8 cellular contexts compared by ENCODE assay signal in genomic region chr14:105473033-105473676, GRCh38. TPM values are rescaled to one million over a fixed set of nuclear protein-coding genes. Genes with fewer than 3 reads are reported as not detected.
A peak's percentile ranks its signal among the peaks of the same experiment; 100 is the strongest.
DNase-seq lines count a peak whose midpoint lies in the region; ATAC-seq and TF ChIP-seq lines count a peak whose summit lies in the region.

No MANE protein-coding gene starts in this region.

- TF ChIP-seq CTCF in stomach (IDR thresholded peaks at IDR 0.05) (no peak), foreskin fibroblast (IDR thresholded peaks at IDR 0.05; ENCODE audit: low read depth, low read length) (no peak)

- 10 to 22% (median 14%) methylated on average over 2 to 7 of the region's 7 CpGs for WGBS in stomach, 5 donors

- peak overlapping the region; percentile 37 for H3K4me3 ChIP-seq in iPS-18a (ENCODE audit: low read length)
- peak overlapping the region; percentile 61 to 86 (median 79) for H3K4me3 ChIP-seq in stomach
- no peak overlapping the region for H3K4me3 ChIP-seq in foreskin fibroblast (ENCODE audit: low read depth in 1 of 2, low read length in 2 of 2)

- H3K9me3 ChIP-seq in iPS-18a (ENCODE audit: control insufficient read depth, low read depth, low read length) (no peaks in the 10 kb centered on the region), stomach (no peaks in the 10 kb centered on the region)

- no peak for TF ChIP-seq EP300 in stomach (IDR thresholded peaks at IDR 0.05)

- TF ChIP-seq POLR2A in stomach (IDR thresholded peaks at IDR 0.05): no peak

- no peak for ATAC-seq in left lobe of liver

- H3K9ac ChIP-seq in iPS-18a (ENCODE audit: low read length): no peak overlapping the region

- H3K27ac ChIP-seq in iPS-18a (ENCODE audit: low read length) (no peak overlapping the region), stomach (peak overlapping the region; percentile 67 to 90 (median 77))

- H3K4me1 ChIP-seq in iPS-18a (ENCODE audit: control insufficient read depth, low read depth, low read length): peaks cover 7% of the 10 kb centered on the region
- H3K4me1 ChIP-seq in stomach: peaks cover 65 to 94% (median 86%) of the 10 kb centered on the region in 4 donors

- H3K27me3 ChIP-seq in iPS-18a (ENCODE audit: control insufficient read depth, insufficient read depth, low read length): peaks cover 35% of the 10 kb centered on the region
- H3K27me3 ChIP-seq in stomach: peaks cover 0 to 49% (median 4%) of the 10 kb centered on the region in 3 donors

- DNase-seq in NCI-H1436 (lab: John Stamatoyannopoulos, UW) (peak; percentile 37), NCI-H1436 treated with DMSO at 0.1 percent for 48 hours (lab: John Stamatoyannopoulos, UW) (no peak), RPMI7951 (ENCODE audit: low read depth) (peak; percentile 26), stomach (no peak), Ammon's horn (ENCODE audit: low spot score) (no peak), left lobe of liver (ENCODE audit: low spot score) (no peak), foreskin fibroblast (no peak)

- H3K36me3 ChIP-seq in iPS-18a (ENCODE audit: control insufficient read depth, low read depth, low read length) (peaks cover 10% of the 10 kb centered on the region), stomach (peaks cover 5 to 30% (median 20%) of the 10 kb centered on the region in 4 donors)

- intact Hi-C loops in stomach (cut with DNase I; ENCODE audit: low total_unique reads): no loop called here

RNA-seq across cellular contexts. Expression of gene CRIP2, which starts 1.5 kb away (rescaled TPM):
- 120 and 146 TPM in 2 replicates for total RNA-seq in RPMI7951 (2014; rRNA removed; shearing (Covaris generic))
- 100 to 1,000 TPM in 1 of 5 donors, 10 to 100 TPM in 4; 36.0 to 135 (median 72.7) TPM for total RNA-seq in stomach
- 100 to 1,000 TPM in 1 of 3 donors, 10 to 100 TPM in 2; 68.5 to 127 (median 94.7) TPM for polyA plus RNA-seq in stomach
- total RNA-seq in left lobe of liver: 23.8 TPM

RNA-seq across cellular contexts. Expression of gene CRIP1, which starts 13.5 kb away (rescaled TPM):
- 0.12 TPM in 1 of 2 replicates, not detected in the other for total RNA-seq in RPMI7951 (2014; rRNA removed; shearing (Covaris generic))
- total RNA-seq in stomach (10 to 100 TPM in 3 of 5 donors, 1 to 10 TPM in 1, not detected in 1; 3.5 to 95.0 (median 23.9) TPM), left lobe of liver (3.2 TPM)
- 100 to 1,000 TPM in 1 of 3 donors, 10 to 100 TPM in 2; 60.1 to 149 (median 99.0) TPM for polyA plus RNA-seq in stomach

RNA-seq across cellular contexts. Expression of gene TEDC1, which starts 17.9 kb away (rescaled TPM):
- 13.7 and 21.0 TPM in 2 replicates for total RNA-seq in RPMI7951 (2014; rRNA removed; shearing (Covaris generic))
- 100 to 1,000 TPM in 1 of 5 donors, 10 to 100 TPM in 2, 1 to 10 TPM in 2; 3.0 to 167 (median 44.9) TPM for total RNA-seq in stomach
- polyA plus RNA-seq in stomach: 10 to 100 TPM; 13.8 to 18.8 (median 17.1) TPM
- 10.6 TPM for total RNA-seq in left lobe of liver

RNA-seq across cellular contexts. Expression of gene TMEM121, which starts 53.2 kb away (rescaled TPM):
- total RNA-seq in RPMI7951 (2014; rRNA removed; shearing (Covaris generic)): 0.36 and 0.98 TPM in 2 replicates
- total RNA-seq in stomach (1 to 10 TPM in 4 of 5 donors, not detected in 1; 1.3 to 8.2 (median 2.1) TPM), left lobe of liver (4.4 TPM)
- 1 to 10 TPM in 2 of 3 donors, under 1 TPM in 1; 0.93 to 4.2 (median 1.2) TPM for polyA plus RNA-seq in stomach

RNA-seq across cellular contexts. Expression of gene MTA1, which starts 53.5 kb away (rescaled TPM):
- 15.3 and 18.4 TPM in 2 replicates for total RNA-seq in RPMI7951 (2014; rRNA removed; shearing (Covaris generic))
- total RNA-seq in stomach: 100 to 1,000 TPM in 2 of 5 donors, 10 to 100 TPM in 3; 49.8 to 183 (median 85.5) TPM
- polyA plus RNA-seq in stomach: 10 to 100 TPM; 24.9 to 57.1 (median 40.3) TPM
- total RNA-seq in left lobe of liver: 39.2 TPM

Comparison
In these comparisons a context has a peak if more than half of its experiments do, and no peak if none do; other contexts are left out.
1. DNase-seq: peak in NCI-H1436 (single experiment) and RPMI7951 (single experiment); none in NCI-H1436 treated with DMSO at 0.1 percent for 48 hours (single experiment), stomach (single experiment), Ammon's horn (single experiment), left lobe of liver (single experiment) and foreskin fibroblast (0 of 2).
2. H3K4me3 ChIP-seq: peak in iPS-18a (single experiment) and stomach (4 of 4); none in foreskin fibroblast (0 of 2).